ENCODE assay signal across 8 cellular contexts in genomic region chr3:27591811-27592210, GRCh38.
DNase-seq lines count a peak whose midpoint lies in the region; ATAC-seq, FAIRE-seq and TF ChIP-seq lines count a peak whose summit lies in the region.

No MANE protein-coding gene starts in this region.

- no peak for TF ChIP-seq CTCF in astrocyte (IDR thresholded peaks at IDR 0.05; ENCODE audit: insufficient read depth, low read depth, low read length)
- TF ChIP-seq CTCF in osteoblast (IDR thresholded peaks at IDR 0.05; ENCODE audit: extremely low read depth, low read depth, low read length), result no peak
- no peak for TF ChIP-seq CTCF in kidney (IDR thresholded peaks at IDR 0.05; ENCODE audit: borderline replicate concordance, extremely low read depth, insufficient read depth)
- TF ChIP-seq CTCF in glutamatergic neuron (IDR thresholded peaks at IDR 0.05; ENCODE audit: partially characterized antibody, unreplicated experiment), result no peak

- H2AFZ ChIP-seq in astrocyte (ENCODE audit: low read depth, low read length) (no peak overlapping the region), osteoblast (ENCODE audit: low read length) (peak overlapping the region; percentile 61)

- H4K20me1 ChIP-seq in astrocyte (ENCODE audit: insufficient read depth, low read length), result no peaks in the 10 kb centered on the region
- H4K20me1 ChIP-seq in osteoblast (ENCODE audit: insufficient read depth, low read length), result no peaks in the 10 kb centered on the region

- H3K4me3 Mint-ChIP-seq in astrocyte (ENCODE audit: unreplicated experiment), result no peak overlapping the region
- no peak overlapping the region for H3K4me3 Mint-ChIP-seq in glutamatergic neuron (ENCODE audit: unreplicated experiment)

- H3K36me3 Mint-ChIP-seq in astrocyte (ENCODE audit: low read depth, unreplicated experiment), result no peaks in the 10 kb centered on the region
- H3K36me3 Mint-ChIP-seq in glutamatergic neuron (ENCODE audit: unreplicated experiment), result no peaks in the 10 kb centered on the region

- FAIRE-seq in astrocyte (lab: Jason Lieb, UNC) (no peak), kidney (lab: Jason Lieb, UNC) (no peak)

- H3K4me1 Mint-ChIP-seq in astrocyte (ENCODE audit: low read depth, unreplicated experiment) (peaks cover 30% of the 10 kb centered on the region), glutamatergic neuron (ENCODE audit: low read depth, unreplicated experiment) (no peaks in the 10 kb centered on the region)

- H3K27me3 ChIP-seq in astrocyte (ENCODE audit: insufficient read depth, low read length) (no peaks in the 10 kb centered on the region), osteoblast (ENCODE audit: insufficient read depth, low read length) (no peaks in the 10 kb centered on the region)

- H3K4me3 ChIP-seq in astrocyte (ENCODE audit: insufficient read depth, low read depth, low read length) (no peak overlapping the region), osteoblast (ENCODE audit: insufficient read depth, low read length) (no peak overlapping the region), kidney (ENCODE audit: low read length in 2 of 2) (no peak overlapping the region)

- ATAC-seq in GM18511 (IDR thresholded peaks at IDR 0.05; ENCODE audit: unreplicated experiment) (peak; percentile 52), HG03039 (IDR thresholded peaks at IDR 0.05; ENCODE audit: unreplicated experiment) (peak; percentile 61)

- H3K27ac ChIP-seq in astrocyte (ENCODE audit: low read depth, low read length), result peak overlapping the region; percentile 79
- peak overlapping the region; percentile 82 for H3K27ac ChIP-seq in osteoblast (ENCODE audit: low read depth, low read length)
- H3K27ac ChIP-seq in kidney (ENCODE audit: low read depth in 2 of 2, low read length in 2 of 2), result peak overlapping the region in 1 of 2 donors; percentile 50

- no peak overlapping the region for H3K4me2 ChIP-seq in astrocyte (ENCODE audit: low read length)
- peak overlapping the region; percentile 61 for H3K4me2 ChIP-seq in osteoblast (ENCODE audit: insufficient read depth, low read length)

- H3K27ac Mint-ChIP-seq in astrocyte (ENCODE audit: unreplicated experiment), result peak overlapping the region; percentile 98
- H3K27ac Mint-ChIP-seq in glutamatergic neuron (ENCODE audit: unreplicated experiment), result no peak overlapping the region

- DNase-seq in astrocyte (ENCODE audit: low read depth), result peak; percentile 61
- no peak for DNase-seq in osteoblast (ENCODE audit: insufficient read length, low spot score, missing footprints)
- DNase-seq in kidney, result no peak
- no peak for DNase-seq in glutamatergic neuron
- no peak for DNase-seq in SIG-M5 treated with dmso at 0.1 percent for 504 hours (lab: John Stamatoyannopoulos, UW; ENCODE audit: unreplicated experiment)
- DNase-seq in NCI-H1092 treated with DMSO at 0.1 percent for 48 hours (lab: John Stamatoyannopoulos, UW), result no peak

- H3K9me3 ChIP-seq in astrocyte (ENCODE audit: insufficient read depth, low read depth, low read length) (no peaks in the 10 kb centered on the region), osteoblast (ENCODE audit: low read depth, low read length) (no peaks in the 10 kb centered on the region), kidney (ENCODE audit: control insufficient read depth in 1 of 2, low read length in 2 of 2) (no peaks in the 10 kb centered on the region)

- H3K9me3 Mint-ChIP-seq in astrocyte (ENCODE audit: unreplicated experiment) (no peaks in the 10 kb centered on the region), glutamatergic neuron (ENCODE audit: unreplicated experiment) (no peaks in the 10 kb centered on the region)

- H3K79me2 ChIP-seq in astrocyte (ENCODE audit: insufficient read depth, low read length) (no peaks in the 10 kb centered on the region), osteoblast (ENCODE audit: insufficient read depth, low read length) (no peaks in the 10 kb centered on the region)

- H3K9ac ChIP-seq in astrocyte (ENCODE audit: low read length) (no peak overlapping the region), kidney (ENCODE audit: low read length in 2 of 2) (no peak overlapping the region)

- H3K27me3 Mint-ChIP-seq in astrocyte (ENCODE audit: low read depth, unreplicated experiment) (no peaks in the 10 kb centered on the region), glutamatergic neuron (ENCODE audit: unreplicated experiment) (no peaks in the 10 kb centered on the region)

- H3K36me3 ChIP-seq in astrocyte (ENCODE audit: insufficient read depth, low read length), result no peaks in the 10 kb centered on the region
- H3K36me3 ChIP-seq in osteoblast (ENCODE audit: insufficient read depth, low read length), result no peaks in the 10 kb centered on the region
- no peaks in the 10 kb centered on the region for H3K36me3 ChIP-seq in kidney (ENCODE audit: control insufficient read depth in 1 of 2, insufficient read depth in 2 of 2, low read length in 2 of 2)

- H3K4me1 ChIP-seq in astrocyte (ENCODE audit: insufficient read depth, low read length) (peaks cover 34% of the 10 kb centered on the region), osteoblast (ENCODE audit: insufficient read depth, low read length) (peaks cover 44% of the 10 kb centered on the region), kidney (ENCODE audit: control insufficient read depth in 1 of 2, insufficient read depth in 1 of 2, low read depth in 1 of 2, low read length in 2 of 2) (peaks cover 0 to 7% of the 10 kb centered on the region in 2 donors)

- intact Hi-C loops in kidney (cut with DNase I), result no loop called here
